Comparison of ENCODE assay signal across 21 cellular contexts in the genomic region with DNA sequence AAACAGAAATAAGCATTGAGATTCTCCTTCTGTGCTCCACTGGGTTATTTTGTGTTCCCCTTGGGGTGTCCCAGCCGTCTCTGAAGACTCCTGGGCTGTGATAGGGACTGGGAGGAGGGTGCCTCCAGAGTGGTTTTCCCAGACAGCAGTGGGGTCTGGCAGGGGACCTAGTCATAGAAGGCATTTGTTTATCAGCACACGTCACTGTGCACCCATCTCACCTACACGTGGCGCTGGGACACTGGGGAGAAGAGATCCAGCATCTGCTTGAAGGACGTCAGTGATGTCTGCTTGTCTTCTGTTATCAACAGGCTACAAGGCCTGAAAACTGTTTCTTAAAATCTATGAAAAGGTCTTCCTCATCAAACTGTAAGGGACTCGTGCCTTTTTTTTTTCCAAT. TPM values are rescaled to one million over a fixed set of nuclear protein-coding genes. Genes with fewer than 3 reads are reported as not detected.
DNase-seq lines count a peak whose midpoint lies in the region; ATAC-seq, FAIRE-seq and TF ChIP-seq lines count a peak whose summit lies in the region.
"Had no signal": no experiment of that assay in that cellular context is flagged by ENCODE, and none has a peak within 500 bp of the region (broad histone marks: within the 10 kb centered on the region; RNA-seq: fewer than 3 reads in every experiment).

No MANE protein-coding gene starts in this region.

- no peaks in the 10 kb centered on the region for H3K36me3 ChIP-seq in HepG2 (replicated peaks in 1 of 2; ENCODE audit: control insufficient read depth in 1 of 2, insufficient read depth in 2 of 2, low read length in 2 of 2)
- no peaks in the 10 kb centered on the region for H3K36me3 ChIP-seq in right lobe of liver
- H3K36me3 ChIP-seq: HAP-1 had no signal

- FAIRE-seq in HepG2 (lab: Jason Lieb, UNC), result no peak
- FAIRE-seq: A549, GM12878 had no signal

- POLR2A ChIA-PET in HepG2 (lab: Yijun Ruan, JAX), result no interaction called here
- POLR2A ChIA-PET in activated CD4-positive, alpha-beta T cell treated with anti-CD3 and anti-CD28 coated beads for 36 hours (lab: Charles Lee), result no interaction called here

- H3K4me3 Mint-ChIP-seq in neural crest cell, result no peak overlapping the region
- no peak overlapping the region for H3K4me3 Mint-ChIP-seq in activated CD4-positive, alpha-beta T cell treated with anti-CD3 and anti-CD28 coated beads for 36 hours
- H3K4me3 Mint-ChIP-seq: CD4-positive, alpha-beta T cell had no signal

- no peak overlapping the region for H3K4me2 ChIP-seq in HepG2 (ENCODE audit: low read depth, low read length)
- H3K4me2 ChIP-seq: A549 had no signal

- intact Hi-C loops in HepG2 (cut with micrococcal nuclease; ENCODE audit: unreplicated experiment) (no loop called here), right lobe of liver (cut with DNase I) (no loop called here)
- intact Hi-C loops in activated CD4-positive, alpha-beta T cell treated with anti-CD3 and anti-CD28 coated beads for 36 hours (cut with DNase I, micrococcal nuclease), result no loop called here

- no peak overlapping the region for H3K9ac ChIP-seq in HepG2 (ENCODE audit: insufficient read depth, low read depth, low read length)
- H3K9ac ChIP-seq: GM23248 had no signal

- WGBS in HepG2 (ENCODE audit: low lambda C conversion rate), result 42% methylated on average over 6 of the region's 6 CpGs
- WGBS in right lobe of liver (ENCODE audit: insufficient coverage, low coverage, low lambda C conversion rate, missing lambda C conversion rate), result 49% methylated on average over 2 of the region's 6 CpGs

- in situ Hi-C loops in HepG2 (cut with HindIII; ENCODE audit: extremely low pct_ligation_motif_present, low pct_unique_long_range_greater_than_20kb), result no loop called here

- no peak for TF ChIP-seq RAD21 in HepG2 (CRISPR knock-in tag; IDR thresholded peaks at IDR 0.05)

- H4K20me1 ChIP-seq in HepG2 (ENCODE audit: insufficient read depth, low read length), result no peaks in the 10 kb centered on the region

- no peaks in the 10 kb centered on the region for H3K79me2 ChIP-seq in HepG2 (ENCODE audit: insufficient read depth, low read length)

- H2AFZ ChIP-seq in HepG2 (ENCODE audit: low read length), result no peak overlapping the region
- H2AFZ ChIP-seq: GM23248 had no signal

- TF ChIP-seq POLR2A in HepG2 (IDR thresholded peaks at IDR 0.05; ENCODE audit: insufficient read depth in 1 of 2, low read depth in 2 of 2, low read length in 2 of 2), result no peak
- TF ChIP-seq POLR2A in right lobe of liver (IDR thresholded peaks at IDR 0.05), result no peak

- TF ChIP-seq CTCF in HepG2 (CRISPR knock-in tag; IDR thresholded peaks at IDR 0.05), result no peak
- TF ChIP-seq CTCF in right lobe of liver (IDR thresholded peaks at IDR 0.05), result no peak
- no peak for TF ChIP-seq CTCF in neural crest cell (conservative IDR thresholded peaks at IDR 0.05)

- BruUV-seq in HepG2 (replicated peaks; lab: Mats Ljungman, UMichigan), result no TSS peak

- H3K4me1 Mint-ChIP-seq in neural crest cell, result peaks cover 68% of the 10 kb centered on the region
- no peaks in the 10 kb centered on the region for H3K4me1 Mint-ChIP-seq in activated CD4-positive, alpha-beta T cell treated with anti-CD3 and anti-CD28 coated beads for 36 hours

- H3K27me3 ChIP-seq in HepG2 (ENCODE audit: control insufficient read depth in 1 of 2, insufficient read depth in 2 of 2, low read length in 2 of 2) (peaks cover 0 to 19% of the 10 kb centered on the region in 2 experiments; a peak in 3 of 5 replicates), right lobe of liver (no peaks in the 10 kb centered on the region)

- H3K27ac Mint-ChIP-seq in neural crest cell (ENCODE audit: unreplicated experiment), result peak overlapping the region; percentile 71
- H3K27ac Mint-ChIP-seq in activated CD4-positive, alpha-beta T cell treated with anti-CD3 and anti-CD28 coated beads for 36 hours, result no peak overlapping the region
- H3K27ac Mint-ChIP-seq: CD4-positive, alpha-beta T cell had no signal

- DNase-seq in HepG2 (ENCODE audit: low spot score) (no peak), right lobe of liver (no peak), neural crest cell (ENCODE audit: low read depth, low spot score) (no peak), substantia nigra (lab: John Stamatoyannopoulos, UW) (no peak), GDM1 (lab: John Stamatoyannopoulos, UW) (no peak)
- no peak for DNase-seq in activated CD4-positive, alpha-beta T cell treated with anti-CD3 and anti-CD28 coated beads for 36 hours
- DNase-seq: AML-193; CD4-positive, alpha-beta T cell; DMS153; DMS79; GM23248 had no signal

- no peaks in the 10 kb centered on the region for H3K9me3 Mint-ChIP-seq in neural crest cell
- H3K9me3 Mint-ChIP-seq in activated CD4-positive, alpha-beta T cell treated with anti-CD3 and anti-CD28 coated beads for 36 hours (ENCODE audit: low read depth), result no peaks in the 10 kb centered on the region
- H3K9me3 Mint-ChIP-seq: CD4-positive, alpha-beta T cell had no signal

- TF ChIP-seq EP300 in HepG2 (IDR thresholded peaks at IDR 0.05; ENCODE audit: low read depth in 2 of 2, low read length in 2 of 2) (no peak), HepG2 (CRISPR knock-in tag; IDR thresholded peaks at IDR 0.05; ENCODE audit: borderline replicate concordance) (no peak)

- no peaks in the 10 kb centered on the region for H3K36me3 Mint-ChIP-seq in neural crest cell (ENCODE audit: low read depth)
- H3K36me3 Mint-ChIP-seq in activated CD4-positive, alpha-beta T cell treated with anti-CD3 and anti-CD28 coated beads for 36 hours (ENCODE audit: low read depth), result no peaks in the 10 kb centered on the region

- CTCF ChIA-PET in HepG2 (lab: Yijun Ruan, JAX; ENCODE audit: low intra/inter-chr PET ratio, low total read pairs), result no interaction called here
- CTCF ChIA-PET in activated CD4-positive, alpha-beta T cell treated with anti-CD3 and anti-CD28 coated beads for 36 hours (lab: Charles Lee), result no interaction called here

- no peaks in the 10 kb centered on the region for H3K27me3 Mint-ChIP-seq in neural crest cell (ENCODE audit: low read depth)
- H3K27me3 Mint-ChIP-seq in activated CD4-positive, alpha-beta T cell treated with anti-CD3 and anti-CD28 coated beads for 36 hours, result no peaks in the 10 kb centered on the region
- H3K27me3 Mint-ChIP-seq: CD4-positive, alpha-beta T cell had no signal

- H3K4me1 ChIP-seq in HepG2 (ENCODE audit: insufficient read depth, low read length) (peaks cover 40% of the 10 kb centered on the region), right lobe of liver (no peaks in the 10 kb centered on the region)
- H3K4me1 ChIP-seq: A549, HAP-1 had no signal

- H3K4me3 ChIP-seq in HepG2 (replicated peaks in 1 of 3; ENCODE audit: insufficient read depth in 1 of 3, low read depth in 2 of 3, low read length in 3 of 3) (no peak overlapping the region), right lobe of liver (no peak overlapping the region)
- H3K4me3 ChIP-seq: A549, GM12878, GM23248, HAP-1 had no signal

- ATAC-seq in HepG2 (no peak), right lobe of liver (no peak), HG02678 (IDR thresholded peaks at IDR 0.05; ENCODE audit: unreplicated experiment) (no peak)
- ATAC-seq in activated CD4-positive, alpha-beta T cell treated with anti-CD3 and anti-CD28 coated beads for 36 hours, result no peak
- ATAC-seq: A549, GM12878 had no signal

- H3K27ac ChIP-seq in HepG2 (ENCODE audit: extremely low read length, insufficient read depth, low read length), result no peak overlapping the region
- H3K27ac ChIP-seq in right lobe of liver, result no peak overlapping the region
- H3K27ac ChIP-seq in substantia nigra (ENCODE audit: low read depth, low read length, poor library complexity, severe bottlenecking), result peak overlapping the region; percentile 84
- H3K27ac ChIP-seq: 22Rv1, A549, C4-2B, GM23248 had no signal

- H3K9me3 ChIP-seq in HepG2 (ENCODE audit: low read length) (no peaks in the 10 kb centered on the region), right lobe of liver (no peaks in the 10 kb centered on the region)
- H3K9me3 ChIP-seq: A549, HAP-1 had no signal

RNA-seq across cellular contexts. Expression of gene PICK1, which starts 34.2 kb away (rescaled TPM):
- total RNA-seq in HepG2 (2016; rRNA removed; fragmentation: Illumina TruSeq; extraction: Trizol) (16.0 and 19.3 TPM in 2 replicates), right lobe of liver (10 to 100 TPM; 13.0 to 26.4 (median 20.3) TPM), neural crest cell (20.1 and 24.0 TPM in 2 replicates)
- total RNA-seq in HepG2 (2016; cell fraction: cytosol; rRNA removed; fragmentation: Illumina TruSeq; extraction: Trizol; ENCODE audit: low read depth), result 5.2 and 7.0 TPM in 2 replicates
- 12.5 and 21.2 TPM in 2 replicates for total RNA-seq in HepG2 (2016; cell fraction: insoluble cytoplasmic fraction; rRNA removed; fragmentation: Illumina TruSeq; extraction: Trizol)
- 5.1 and 6.4 TPM in 2 replicates for total RNA-seq in HepG2 (2016; cell fraction: membrane; rRNA removed; fragmentation: Illumina TruSeq; extraction: Trizol)
- total RNA-seq in HepG2 (2016; cell fraction: nucleus; rRNA removed; fragmentation: Illumina TruSeq; extraction: Trizol), result 23.0 and 24.4 TPM in 2 replicates
- polyA plus RNA-seq in HepG2 (2011; rRNA removed), result 25.3 and 28.9 TPM in 2 replicates
- polyA plus RNA-seq in HepG2 (2011; cell fraction: cytosol; rRNA removed), result 16.7 and 22.6 TPM in 2 replicates
- 156 and 186 TPM in 2 replicates for polyA plus RNA-seq in HepG2 (2011; cell fraction: nucleus; rRNA removed)
- 11.1 and 11.5 TPM in 2 replicates for polyA plus RNA-seq in HepG2 (2012)
- polyA plus RNA-seq in HepG2 (2016; cell fraction: cytosol; fragmentation: Illumina TruSeq; extraction: Trizol; ENCODE audit: low read depth), result 1.6 and 2.0 TPM in 2 replicates
- polyA plus RNA-seq in HepG2 (2016; cell fraction: insoluble cytoplasmic fraction; fragmentation: Illumina TruSeq; extraction: Trizol; ENCODE audit: low read depth), result 13.6 and 16.4 TPM in 2 replicates
- 2.3 and 3.1 TPM in 2 replicates for polyA plus RNA-seq in HepG2 (2016; cell fraction: membrane; fragmentation: Illumina TruSeq; extraction: Trizol; ENCODE audit: low read depth)
- 45.3 and 47.7 TPM in 2 replicates for polyA plus RNA-seq in HepG2 (2016; cell fraction: nucleus; fragmentation: Illumina TruSeq; extraction: Trizol; ENCODE audit: insufficient read depth, low read depth)
- polyA minus RNA-seq in HepG2 (2011; rRNA and poly(A)+ RNA removed; ENCODE audit: low replicate concordance), result 19.1 and 21.9 TPM in 2 replicates
- 5.4 and 6.4 TPM in 2 replicates for polyA minus RNA-seq in HepG2 (2011; cell fraction: cytosol; rRNA and poly(A)+ RNA removed)
- 26.1 and 32.8 TPM in 2 replicates for polyA minus RNA-seq in HepG2 (2011; cell fraction: nucleus; rRNA and poly(A)+ RNA removed)
- total RNA-seq in activated CD4-positive, alpha-beta T cell treated with anti-CD3 and anti-CD28 coated beads for 36 hours, result 10 to 100 TPM; 14.9 to 17.2 TPM

RNA-seq across cellular contexts. Expression of gene SOX10, which starts 38.7 kb away (rescaled TPM):
- not detected in 2 replicates for total RNA-seq in HepG2 (2016; rRNA removed; fragmentation: Illumina TruSeq; extraction: Trizol)
- not detected in 2 replicates for total RNA-seq in HepG2 (2016; cell fraction: cytosol; rRNA removed; fragmentation: Illumina TruSeq; extraction: Trizol; ENCODE audit: low read depth)
- total RNA-seq in HepG2 (2016; cell fraction: insoluble cytoplasmic fraction; rRNA removed; fragmentation: Illumina TruSeq; extraction: Trizol), result not detected in 2 replicates
- not detected in 2 replicates for total RNA-seq in HepG2 (2016; cell fraction: membrane; rRNA removed; fragmentation: Illumina TruSeq; extraction: Trizol)
- total RNA-seq in HepG2 (2016; cell fraction: nucleus; rRNA removed; fragmentation: Illumina TruSeq; extraction: Trizol), result not detected in 2 replicates
- not detected in 2 replicates for polyA plus RNA-seq in HepG2 (2011; rRNA removed)
- not detected in 2 replicates for polyA plus RNA-seq in HepG2 (2011; cell fraction: cytosol; rRNA removed)
- not detected in 2 replicates for polyA plus RNA-seq in HepG2 (2011; cell fraction: nucleus; rRNA removed)
- polyA plus RNA-seq in HepG2 (2012), result 0.04 TPM in 1 of 2 replicates, not detected in the other
- polyA plus RNA-seq in HepG2 (2016; cell fraction: cytosol; fragmentation: Illumina TruSeq; extraction: Trizol; ENCODE audit: low read depth), result not detected in 2 replicates
- polyA plus RNA-seq in HepG2 (2016; cell fraction: insoluble cytoplasmic fraction; fragmentation: Illumina TruSeq; extraction: Trizol; ENCODE audit: low read depth), result not detected in 2 replicates
- polyA plus RNA-seq in HepG2 (2016; cell fraction: membrane; fragmentation: Illumina TruSeq; extraction: Trizol; ENCODE audit: low read depth), result not detected in 2 replicates
- not detected in 2 replicates for polyA plus RNA-seq in HepG2 (2016; cell fraction: nucleus; fragmentation: Illumina TruSeq; extraction: Trizol; ENCODE audit: insufficient read depth, low read depth)
- not detected in 2 replicates for polyA minus RNA-seq in HepG2 (2011; rRNA and poly(A)+ RNA removed; ENCODE audit: low replicate concordance)
- not detected in 2 replicates for polyA minus RNA-seq in HepG2 (2011; cell fraction: cytosol; rRNA and poly(A)+ RNA removed)
- polyA minus RNA-seq in HepG2 (2011; cell fraction: nucleus; rRNA and poly(A)+ RNA removed), result not detected in 2 replicates
- under 1 TPM in 2 of 6 experiments, not detected in 4; 0.24 to 0.29 TPM for total RNA-seq in right lobe of liver
- total RNA-seq in neural crest cell, result 279 and 293 TPM in 2 replicates
- total RNA-seq in activated CD4-positive, alpha-beta T cell treated with anti-CD3 and anti-CD28 coated beads for 36 hours, result not detected
- total RNA-seq: CD4-positive, alpha-beta T cell; Daoy; GM12878; GM23248; H4; HT-29 had no signal
- polyA plus RNA-seq: A549, BJ, GM23248 had no signal

Comparison
In these comparisons a context has a peak if more than half of its experiments do, and no peak if none do; other contexts are left out.
1. RNA of gene SOX10, which starts 38.7 kb away (total RNA-seq): 279 to 293 TPM in neural crest cell; 0.24 to 0.29 TPM in right lobe of liver, not detected in HepG2 and not detected in activated CD4-positive, alpha-beta T cell treated with anti-CD3 and anti-CD28 coated beads for 36 hours; every median in the first group is over 100 times any median in the second.